Comparison of ENCODE assay signal across 1 cellular context in genomic region chr2:151009437-151010175, GRCh38.
TF ChIP-seq lines count a peak whose summit lies in the region.

No MANE protein-coding gene starts in this region.

TF ChIP-seq in GM12878, 131 proteins besides CTCF, POLR2A, EP300 and RAD21 (continued from another document):
- TF ChIP-seq BCLAF1 (IDR thresholded peaks at IDR 0.05) (no peak), GABPA (IDR thresholded peaks at IDR 0.05; ENCODE audit: low read depth) (no peak), ZBTB4 (CRISPR knock-in tag; IDR thresholded peaks at IDR 0.05) (no peak), TAF1 (IDR thresholded peaks at IDR 0.05; ENCODE audit: borderline replicate concordance, low read depth, low read length) (no peak), CREB1 (IDR thresholded peaks at IDR 0.05; ENCODE audit: low read depth) (no peak), ZNF274 (IDR thresholded peaks at IDR 0.05; ENCODE audit: insufficient read depth, insufficient read length) (no peak)
